11 cellular contexts compared by ENCODE assay signal in the genomic region with DNA sequence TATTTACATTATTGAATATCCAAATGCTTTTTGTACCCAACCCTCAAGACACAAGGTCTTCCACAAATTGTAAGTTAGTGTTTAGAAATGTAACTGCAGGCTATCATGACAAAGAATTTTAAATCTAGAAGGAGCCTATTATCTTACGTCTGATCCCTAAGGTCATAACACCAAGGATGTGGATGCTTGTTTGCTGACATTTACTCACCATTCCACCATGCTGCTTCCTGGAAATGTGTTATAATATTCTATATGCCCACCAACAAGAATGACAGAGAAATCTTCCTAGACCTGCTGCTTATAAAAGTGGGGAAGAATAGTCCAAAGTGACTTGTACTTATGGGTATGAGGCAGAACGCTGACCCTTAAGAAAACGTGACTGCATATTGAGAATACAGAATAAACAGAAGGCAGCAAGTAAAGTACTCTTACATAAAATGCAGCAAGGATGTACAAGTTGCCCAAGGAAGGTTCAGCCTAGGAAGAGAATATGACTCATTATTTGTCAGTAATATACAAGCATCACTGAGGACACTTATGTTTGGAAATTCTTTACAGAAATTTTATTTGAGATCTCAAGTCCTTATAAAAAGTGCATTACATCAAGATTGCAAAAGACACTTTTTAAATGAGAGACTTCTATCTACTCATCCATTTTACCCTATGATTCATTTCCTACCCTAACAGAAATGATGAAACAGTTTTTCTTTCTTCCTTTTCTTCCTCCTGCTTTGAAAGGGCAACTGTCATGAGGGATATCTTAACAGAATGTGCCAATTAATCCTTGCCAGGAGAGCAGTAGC. TPM values are rescaled to one million over a fixed set of nuclear protein-coding genes. Genes with fewer than 3 reads are reported as not detected.
DNase-seq lines count a peak whose midpoint lies in the region; ATAC-seq, FAIRE-seq and TF ChIP-seq lines count a peak whose summit lies in the region.
"Had no signal": no experiment of that assay in that cellular context is flagged by ENCODE, and none has a peak within 500 bp of the region (broad histone marks: within the 10 kb centered on the region; RNA-seq: fewer than 3 reads in every experiment).

No MANE protein-coding gene starts in this region.

- peaks cover 0 to 4% (median 4%) of the 10 kb centered on the region in 3 donors for H3K27me3 Mint-ChIP-seq in immature natural killer cell (ENCODE audit: low read depth in 3 of 3)
- H3K27me3 Mint-ChIP-seq: memory B cell had no signal

- FAIRE-seq in HTR-8/SVneo (lab: Jason Lieb, UNC), result no peak

- 86% methylated on average over 3 of the region's 3 CpGs for WGBS in smooth muscle cell (ENCODE audit: low lambda C conversion rate)

- peak overlapping the region; percentile 53 for H3K27ac ChIP-seq in AG04450 (ENCODE audit: low read depth, low read length)
- no peak overlapping the region for H3K27ac ChIP-seq in smooth muscle cell (ENCODE audit: low read depth)

- H3K27me3 ChIP-seq in AG04450 (ENCODE audit: control insufficient read depth, insufficient read depth, low read length) (no peaks in the 10 kb centered on the region), smooth muscle cell (ENCODE audit: low read depth) (no peaks in the 10 kb centered on the region)

- no peak overlapping the region for H2AFZ ChIP-seq in smooth muscle cell (ENCODE audit: low read depth)

- H3F3A ChIP-seq in smooth muscle cell (ENCODE audit: low read depth), result no peaks in the 10 kb centered on the region

- no peaks in the 10 kb centered on the region for H3K79me2 ChIP-seq in smooth muscle cell (ENCODE audit: low read depth)

- no peaks in the 10 kb centered on the region for H3K4me1 ChIP-seq in smooth muscle cell (ENCODE audit: low read depth)

- no peak overlapping the region for H3K9ac ChIP-seq in smooth muscle cell (ENCODE audit: low read depth)

- H3K36me3 ChIP-seq in smooth muscle cell (ENCODE audit: low read depth), result no peaks in the 10 kb centered on the region

- no peak overlapping the region for H3K27ac Mint-ChIP-seq in immature natural killer cell
- H3K27ac Mint-ChIP-seq: memory B cell had no signal

- CTCF ChIA-PET in AG04450 (lab: Charles Lee), result interaction anchor here (0.6 to 1.1 kb wide), 3 partner anchors 15 to 100 kb away, joined by 3 to 4 read pairs (median 3); partner anchors contain the start of gene CEP70

- POLR2A ChIA-PET in AG04450 (lab: Yijun Ruan, JAX), result interaction anchor here (0.7 kb wide), 1 partner anchor 205 kb away, joined by 3 read pairs; no protein-coding TSS in a partner anchor

- H3K4me2 ChIP-seq in smooth muscle cell, result no peak overlapping the region

- DNase-seq in AG04450 (ENCODE audit: low read depth, low spot score), result peak; percentile 27
- DNase-seq in HTR-8/SVneo (ENCODE audit: insufficient read length, low spot score), result peak; percentile 14
- peak; percentile 88 for DNase-seq in amniotic epithelial cell (ENCODE audit: low read depth)
- peak; percentile 26 for DNase-seq in hepatic stellate cell (ENCODE audit: low spot score)
- DNase-seq in smooth muscle cell (lab: John Stamatoyannopoulos, UW; ENCODE audit: unreplicated experiment), result no peak
- DNase-seq in immature natural killer cell, result no peak
- DNase-seq in RPMI8226, result no peak
- DNase-seq: effector CD4-positive, alpha-beta T cell; NCI-H2227 treated with DMSO at 0.1 percent for 48 hours had no signal

- H3K36me3 Mint-ChIP-seq in immature natural killer cell, result peaks cover 18 to 35% (median 26%) of the 10 kb centered on the region in 3 donors

- peaks cover 0 to 14% (median 11%) of the 10 kb centered on the region in 6 donors for H3K9me3 Mint-ChIP-seq in immature natural killer cell

- no peak overlapping the region for H3K4me3 Mint-ChIP-seq in immature natural killer cell
- H3K4me3 Mint-ChIP-seq: memory B cell had no signal

- no peak for ATAC-seq in HG03354 (IDR thresholded peaks at IDR 0.05; ENCODE audit: poor library complexity, severe bottlenecking, unreplicated experiment)

- H3K9me3 ChIP-seq in AG04450 (ENCODE audit: control insufficient read depth, insufficient read depth, low read length) (no peaks in the 10 kb centered on the region), smooth muscle cell (replicated peaks; ENCODE audit: low read depth) (no peaks in the 10 kb centered on the region)

- H4K20me1 ChIP-seq in smooth muscle cell (ENCODE audit: low read depth), result no peaks in the 10 kb centered on the region

- H3K4me3 ChIP-seq in AG04450 (ENCODE audit: low read depth, low read length), result no peak overlapping the region
- no peak overlapping the region for H3K4me3 ChIP-seq in smooth muscle cell

- H3K4me1 Mint-ChIP-seq in immature natural killer cell, result no peaks in the 10 kb centered on the region
- H3K4me1 Mint-ChIP-seq: memory B cell had no signal

- TF ChIP-seq CTCF in AG04450 (IDR thresholded peaks at IDR 0.05; ENCODE audit: low read depth, low read length), result no peak
- no peak for TF ChIP-seq CTCF in smooth muscle cell (IDR thresholded peaks at IDR 0.05; ENCODE audit: borderline replicate concordance, insufficient read depth, poor library complexity, severe bottlenecking)

RNA-seq across cellular contexts. Expression of gene ESYT3, which starts 59.6 kb away (rescaled TPM):
- polyA plus RNA-seq in AG04450 (2011; rRNA removed) (0.01 TPM in 1 of 2 replicates, not detected in the other), smooth muscle cell (1.2 and 3.1 TPM in 2 replicates), immature natural killer cell (not detected)
- polyA minus RNA-seq in AG04450 (2011; rRNA and poly(A)+ RNA removed), result not detected in 2 replicates
- total RNA-seq in smooth muscle cell, result 3.4 and 5.5 TPM in 2 replicates

Comparison
In these comparisons a context has a peak if more than half of its experiments do, and no peak if none do; other contexts are left out.
1. DNase-seq: peak in AG04450 (single experiment), HTR-8/SVneo (single experiment), amniotic epithelial cell (single experiment) and hepatic stellate cell (single experiment); none in smooth muscle cell (single experiment), immature natural killer cell (0 of 3) and RPMI8226 (single experiment).